In the genomic region with DNA sequence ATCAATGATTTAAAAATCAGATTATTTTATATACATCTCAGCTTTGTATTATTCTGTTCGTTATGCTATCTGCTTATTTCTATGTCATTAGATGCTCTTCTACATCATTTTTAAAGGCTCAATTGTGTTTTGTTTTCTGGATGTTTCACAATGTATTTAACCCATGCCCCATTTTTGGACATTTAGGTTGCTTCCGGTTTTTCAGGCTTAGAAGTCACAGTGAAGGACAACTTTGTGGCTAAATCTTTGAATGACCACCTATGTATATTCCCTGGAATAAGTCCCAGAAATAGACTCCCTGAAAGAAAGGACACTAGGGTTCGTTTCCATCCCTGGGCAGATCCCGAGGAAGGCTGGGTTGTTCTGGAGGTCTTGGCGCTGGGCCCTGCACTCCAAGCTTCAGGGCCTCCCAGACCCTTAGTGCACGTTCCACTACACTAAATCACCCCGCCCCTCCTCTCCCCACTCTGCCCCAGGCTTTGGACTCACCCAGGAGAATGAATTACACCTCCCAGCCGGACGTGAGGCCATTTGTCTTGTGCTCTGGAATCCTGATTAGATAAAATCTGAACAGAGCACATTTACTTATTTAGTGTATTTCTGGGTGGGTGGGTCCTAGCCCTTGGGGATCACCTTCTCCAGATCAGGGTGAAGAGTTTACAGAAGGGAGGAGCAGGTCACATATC, we compare ENCODE assay signal across 16 cellular contexts.
DNase-seq lines count a peak whose midpoint lies in the region; ATAC-seq, FAIRE-seq and TF ChIP-seq lines count a peak whose summit lies in the region.
"Had no signal": no experiment of that assay in that cellular context is flagged by ENCODE, and none has a peak within 500 bp of the region (broad histone marks: within the 10 kb centered on the region; RNA-seq: fewer than 3 reads in every experiment).

No MANE protein-coding gene starts in this region.

- no peaks in the 10 kb centered on the region for H4K20me1 ChIP-seq in SK-N-SH (ENCODE audit: insufficient read depth)

- no peak for FAIRE-seq in small intestine (lab: Jason Lieb, UNC)
- FAIRE-seq: colon had no signal

- intact Hi-C loops in sciatic nerve (cut with DNase I): no loop called here

- TF ChIP-seq RAD21 in SK-N-SH (IDR thresholded peaks at IDR 0.05; ENCODE audit: low read length): peak; percentile 27; the same call in 1 of the 2 replicates

- H2AFZ ChIP-seq in SK-N-SH (ENCODE audit: low read depth): peak overlapping the region; percentile 56; the same call in 1 of the 2 replicates

- H3K4me2 ChIP-seq in SK-N-SH: peak overlapping the region; percentile 43

- DNase-seq in ELR (ENCODE audit: low read depth): peak; percentile 89
- peak; percentile 90 for DNase-seq in SK-N-SH
- DNase-seq in fibroblast of villous mesenchyme (ENCODE audit: low read depth): peak; percentile 75
- peak; percentile 56 for DNase-seq in sciatic nerve (ENCODE audit: low spot score)
- no peak for DNase-seq in small intestine
- DNase-seq in activated CD8-positive, alpha-beta memory T cell treated with anti-CD3 and anti-CD28 coated beads, Interleukin-2, amount 50 U/mL, for 4 hours: no peak
- DNase-seq in NCI-H446 treated with DMSO at 0.1 percent for 48 hours (lab: John Stamatoyannopoulos, UW): no peak
- DNase-seq: activated B cell treated with CpG ODN at 0.5 μM for 24 hours; activated naive CD8-positive, alpha-beta T cell treated with anti-CD3 and anti-CD28 coated beads for 36 hours; midbrain; stimulated activated CD4-positive, alpha-beta T cell treated with anti-CD3 and anti-CD28 coated beads, Interleukin-2, amount 100 ng/mL, for 48 hours had no signal

- H3K27ac ChIP-seq in SK-N-SH (ENCODE audit: low read depth in 2 of 2, low read length in 1 of 2) (peak overlapping the region; percentile 56 to 73; a peak in 3 of 4 replicates), small intestine (ENCODE audit: low read depth in 1 of 2, low read length in 1 of 2) (no peak overlapping the region)
- H3K27ac ChIP-seq: C4-2B had no signal

- TF ChIP-seq CTCF in SK-N-SH (IDR thresholded peaks at IDR 0.05) (no peak), fibroblast of villous mesenchyme (IDR thresholded peaks at IDR 0.05; ENCODE audit: insufficient read depth, low read depth, low read length) (no peak)

- peak; percentile 87 to 89; a peak in 3 of 4 replicates for TF ChIP-seq EP300 in SK-N-SH (IDR thresholded peaks at IDR 0.05; ENCODE audit: borderline replicate concordance in 1 of 2, low read depth in 1 of 2, low read length in 1 of 2)

- peaks cover 23% of the 10 kb centered on the region for H3F3A ChIP-seq in SK-N-SH (replicated peaks; ENCODE audit: insufficient read depth)

- no peaks in the 10 kb centered on the region for H3K9me2 ChIP-seq in SK-N-SH

- no peak for ATAC-seq in sciatic nerve
- no peak for ATAC-seq in HG03342 (IDR thresholded peaks at IDR 0.05; ENCODE audit: unreplicated experiment)
- ATAC-seq: esophagus mucosa; stimulated activated memory B cell treated with anti-CD40 and anti-IgM and Interleukin-4, amounts not matched to agents 10 μg/mL and 1 μg/mL and 100 μg/mL, for 72 hours had no signal

- WGBS in SK-N-SH (ENCODE audit: low lambda C conversion rate): 23% methylated on average over 9 of the region's 9 CpGs
- 42 to 57% (median 49%) methylated on average over 9 of the region's 9 CpGs for WGBS in small intestine, 3 donors

- H3K79me2 ChIP-seq in SK-N-SH (ENCODE audit: insufficient read depth): no peaks in the 10 kb centered on the region

- CTCF ChIA-PET in SK-N-SH (lab: Yijun Ruan, JAX): interaction anchor here (0.8 to 3.9 kb wide), 5 partner anchors 12 to 559 kb away, joined by 3 to 21 read pairs (median 4); no protein-coding TSS in a partner anchor

- no peaks in the 10 kb centered on the region for H3K36me3 ChIP-seq in SK-N-SH (replicated peaks in 1 of 2; ENCODE audit: control insufficient read depth in 1 of 2, insufficient read depth in 2 of 2, low read length in 1 of 2)
- H3K36me3 ChIP-seq in small intestine (ENCODE audit: control insufficient read depth in 2 of 2, insufficient read depth in 2 of 2, low read length in 2 of 2): no peaks in the 10 kb centered on the region

- H3K9me3 ChIP-seq in SK-N-SH (no peaks in the 10 kb centered on the region), small intestine (ENCODE audit: control insufficient read depth, low read depth) (no peaks in the 10 kb centered on the region)

- POLR2A ChIA-PET in SK-N-SH (lab: Yijun Ruan, JAX): interaction anchor here (1.6 kb wide), 1 partner anchor 17 kb away, joined by 3 read pairs; no protein-coding TSS in a partner anchor

- H3K27me3 ChIP-seq in SK-N-SH (ENCODE audit: insufficient read depth): no peaks in the 10 kb centered on the region
- H3K27me3 ChIP-seq in small intestine (ENCODE audit: control insufficient read depth in 2 of 2, insufficient read depth in 2 of 2, low read length in 2 of 2): no peaks in the 10 kb centered on the region

- no peak overlapping the region; the same call in 1 of the 2 replicates for H3K9ac ChIP-seq in SK-N-SH

- H3K4me1 ChIP-seq in SK-N-SH (ENCODE audit: control insufficient read depth in 1 of 2, insufficient read depth in 2 of 2, low read depth in 1 of 2, low read length in 1 of 2) (peaks cover 28 to 37% of the 10 kb centered on the region in 2 experiments; a peak in 3 of 4 replicates), small intestine (ENCODE audit: control insufficient read depth in 2 of 2, insufficient read depth in 1 of 2, low read depth in 1 of 2, low read length in 1 of 2) (peaks cover 0 to 8% of the 10 kb centered on the region in 2 donors)

- no peak overlapping the region for H3K4me3 ChIP-seq in SK-N-SH (ENCODE audit: low read depth in 2 of 2, low read length in 1 of 2)
- no peak overlapping the region for H3K4me3 ChIP-seq in fibroblast of villous mesenchyme (ENCODE audit: low read depth, low read length)
- no peak overlapping the region for H3K4me3 ChIP-seq in small intestine (ENCODE audit: low read depth in 1 of 2, low read length in 2 of 2)

TF ChIP-seq in SK-N-SH, 30 proteins besides CTCF, POLR2A, EP300 and RAD21 (continues in another document):
- TF ChIP-seq TCF12 (IDR thresholded peaks at IDR 0.05) (peak; percentile 92), GABPA (IDR thresholded peaks at IDR 0.05; ENCODE audit: low read depth) (no peak), EZH2phosphoT487 (IDR thresholded peaks at IDR 0.05; ENCODE audit: borderline replicate concordance, low read depth) (no peak), GATA2 (CRISPR knock-in tag; IDR thresholded peaks at IDR 0.05) (peak; percentile 82), FOXJ3 (CRISPR knock-in tag; IDR thresholded peaks at IDR 0.05) (0 out of 2 replicates have a peak, but pooled peaks have one; percentile 45), NRF1 (IDR thresholded peaks at IDR 0.05; ENCODE audit: low read depth, low read length) (no peak), FOXM1 (IDR thresholded peaks at IDR 0.05; ENCODE audit: low read depth) (0 out of 2 replicates have a peak, but pooled peaks have one; percentile 57), FOSL2 (IDR thresholded peaks at IDR 0.05; ENCODE audit: borderline replicate concordance, low read depth) (peak; percentile 54; the same call in 1 of the 2 replicates)
- TF ChIP-seq, protein P1, sequence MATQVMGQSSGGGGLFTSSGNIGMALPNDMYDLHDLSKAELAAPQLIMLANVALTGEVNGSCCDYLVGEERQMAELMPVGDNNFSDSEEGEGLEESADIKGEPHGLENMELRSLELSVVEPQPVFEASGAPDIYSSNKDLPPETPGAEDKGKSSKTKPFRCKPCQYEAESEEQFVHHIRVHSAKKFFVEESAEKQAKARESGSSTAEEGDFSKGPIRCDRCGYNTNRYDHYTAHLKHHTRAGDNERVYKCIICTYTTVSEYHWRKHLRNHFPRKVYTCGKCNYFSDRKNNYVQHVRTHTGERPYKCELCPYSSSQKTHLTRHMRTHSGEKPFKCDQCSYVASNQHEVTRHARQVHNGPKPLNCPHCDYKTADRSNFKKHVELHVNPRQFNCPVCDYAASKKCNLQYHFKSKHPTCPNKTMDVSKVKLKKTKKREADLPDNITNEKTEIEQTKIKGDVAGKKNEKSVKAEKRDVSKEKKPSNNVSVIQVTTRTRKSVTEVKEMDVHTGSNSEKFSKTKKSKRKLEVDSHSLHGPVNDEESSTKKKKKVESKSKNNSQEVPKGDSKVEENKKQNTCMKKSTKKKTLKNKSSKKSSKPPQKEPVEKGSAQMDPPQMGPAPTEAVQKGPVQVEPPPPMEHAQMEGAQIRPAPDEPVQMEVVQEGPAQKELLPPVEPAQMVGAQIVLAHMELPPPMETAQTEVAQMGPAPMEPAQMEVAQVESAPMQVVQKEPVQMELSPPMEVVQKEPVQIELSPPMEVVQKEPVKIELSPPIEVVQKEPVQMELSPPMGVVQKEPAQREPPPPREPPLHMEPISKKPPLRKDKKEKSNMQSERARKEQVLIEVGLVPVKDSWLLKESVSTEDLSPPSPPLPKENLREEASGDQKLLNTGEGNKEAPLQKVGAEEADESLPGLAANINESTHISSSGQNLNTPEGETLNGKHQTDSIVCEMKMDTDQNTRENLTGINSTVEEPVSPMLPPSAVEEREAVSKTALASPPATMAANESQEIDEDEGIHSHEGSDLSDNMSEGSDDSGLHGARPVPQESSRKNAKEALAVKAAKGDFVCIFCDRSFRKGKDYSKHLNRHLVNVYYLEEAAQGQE (IDR thresholded peaks at IDR 0.05; ENCODE audit: low read depth, low read length): peak; percentile 34; the same call in 1 of the 2 replicates
- TF ChIP-seq, protein P2, sequence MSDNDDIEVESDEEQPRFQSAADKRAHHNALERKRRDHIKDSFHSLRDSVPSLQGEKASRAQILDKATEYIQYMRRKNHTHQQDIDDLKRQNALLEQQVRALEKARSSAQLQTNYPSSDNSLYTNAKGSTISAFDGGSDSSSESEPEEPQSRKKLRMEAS (IDR thresholded peaks at IDR 0.05; ENCODE audit: low read depth): no peak
- TF ChIP-seq, protein P3, sequence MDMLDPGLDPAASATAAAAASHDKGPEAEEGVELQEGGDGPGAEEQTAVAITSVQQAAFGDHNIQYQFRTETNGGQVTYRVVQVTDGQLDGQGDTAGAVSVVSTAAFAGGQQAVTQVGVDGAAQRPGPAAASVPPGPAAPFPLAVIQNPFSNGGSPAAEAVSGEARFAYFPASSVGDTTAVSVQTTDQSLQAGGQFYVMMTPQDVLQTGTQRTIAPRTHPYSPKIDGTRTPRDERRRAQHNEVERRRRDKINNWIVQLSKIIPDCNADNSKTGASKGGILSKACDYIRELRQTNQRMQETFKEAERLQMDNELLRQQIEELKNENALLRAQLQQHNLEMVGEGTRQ (IDR thresholded peaks at IDR 0.05; ENCODE audit: borderline replicate concordance, low read depth, low read length): no peak
- TF ChIP-seq, protein P4, sequence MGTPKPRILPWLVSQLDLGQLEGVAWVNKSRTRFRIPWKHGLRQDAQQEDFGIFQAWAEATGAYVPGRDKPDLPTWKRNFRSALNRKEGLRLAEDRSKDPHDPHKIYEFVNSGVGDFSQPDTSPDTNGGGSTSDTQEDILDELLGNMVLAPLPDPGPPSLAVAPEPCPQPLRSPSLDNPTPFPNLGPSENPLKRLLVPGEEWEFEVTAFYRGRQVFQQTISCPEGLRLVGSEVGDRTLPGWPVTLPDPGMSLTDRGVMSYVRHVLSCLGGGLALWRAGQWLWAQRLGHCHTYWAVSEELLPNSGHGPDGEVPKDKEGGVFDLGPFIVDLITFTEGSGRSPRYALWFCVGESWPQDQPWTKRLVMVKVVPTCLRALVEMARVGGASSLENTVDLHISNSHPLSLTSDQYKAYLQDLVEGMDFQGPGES (IDR thresholded peaks at IDR 0.05; ENCODE audit: low read depth, low read length): no peak

Comparison
In these comparisons a context has a peak if more than half of its experiments do, and no peak if none do; other contexts are left out.
1. DNase-seq: peak in ELR (single experiment), SK-N-SH (single experiment), fibroblast of villous mesenchyme (single experiment) and sciatic nerve (single experiment); none in small intestine (single experiment), activated CD8-positive, alpha-beta memory T cell treated with anti-CD3 and anti-CD28 coated beads, Interleukin-2, amount 50 U/mL, for 4 hours (single experiment) and NCI-H446 treated with DMSO at 0.1 percent for 48 hours (single experiment).
2. H3K27ac ChIP-seq: peak in SK-N-SH (2 of 2); none in small intestine (0 of 2).